25 cellular contexts compared by ENCODE assay signal in the genomic region with DNA sequence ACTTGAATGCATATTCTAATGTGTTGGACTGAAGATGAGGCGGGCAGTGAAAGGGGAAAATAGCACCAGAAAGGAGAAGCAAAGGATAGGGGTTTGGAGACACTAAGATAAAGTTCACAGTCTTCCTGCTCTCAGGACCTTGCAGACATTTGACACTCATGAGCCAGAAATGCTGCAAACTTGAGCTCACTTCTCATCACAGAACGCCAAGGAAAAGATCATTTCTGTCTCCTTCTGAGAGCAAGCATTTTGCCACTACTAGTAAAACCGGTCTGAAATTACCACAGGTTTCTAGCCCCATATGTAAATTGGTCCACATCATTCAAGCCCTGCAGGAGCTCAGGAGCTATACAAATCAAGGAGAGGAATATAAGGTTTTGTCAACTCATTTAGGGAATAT. TPM values are rescaled to one million over a fixed set of nuclear protein-coding genes. Genes with fewer than 3 reads are reported as not detected.
DNase-seq lines count a peak whose midpoint lies in the region; ATAC-seq and TF ChIP-seq lines count a peak whose summit lies in the region.
"Had no signal": no experiment of that assay in that cellular context is flagged by ENCODE, and none has a peak within 500 bp of the region (broad histone marks: within the 10 kb centered on the region; RNA-seq: fewer than 3 reads in every experiment).

No MANE protein-coding gene starts in this region.

- no peaks in the 10 kb centered on the region for H3K9me3 Mint-ChIP-seq in activated CD8-positive, alpha-beta T cell treated with anti-CD3 and anti-CD28 coated beads, Interleukin-2, amount 10 ng/mL, durations not matched to agents 7 days and 5 days (ENCODE audit: insufficient read depth)
- no peaks in the 10 kb centered on the region for H3K9me3 Mint-ChIP-seq in activated CD8-positive, alpha-beta T cell treated with anti-CD3 and anti-CD28 coated beads for 36 hours
- no peaks in the 10 kb centered on the region for H3K9me3 Mint-ChIP-seq in type B pancreatic cell
- H3K9me3 Mint-ChIP-seq: CD14-positive monocyte; CD4-positive, alpha-beta T cell; CD8-positive, alpha-beta memory T cell had no signal

- no peak overlapping the region for H2BK5ac ChIP-seq in trophoblast cell (ENCODE audit: low read depth, low read length, poor library complexity)

- peak; percentile 12 for DNase-seq in activated CD8-positive, alpha-beta T cell treated with anti-CD3 and anti-CD28 coated beads, Interleukin-2, amount 10 ng/mL, durations not matched to agents 7 days and 5 days
- DNase-seq in activated CD8-positive, alpha-beta T cell treated with anti-CD3 and anti-CD28 coated beads for 36 hours: no peak
- peak; percentile 32 for DNase-seq in ecto neural progenitor cell (ENCODE audit: low spot score)
- DNase-seq in epithelial cell of esophagus (ENCODE audit: low read depth): peak; percentile 30
- DNase-seq in trophoblast cell: peak; percentile 68 to 92
- DNase-seq in type B pancreatic cell (ENCODE audit: extremely low spot score, unreplicated experiment): no peak
- DNase-seq in MV-4-11 (lab: John Stamatoyannopoulos, UW): no peak
- no peak for DNase-seq in NCI-H2029 treated with DMSO at 0.1 percent for 48 hours (lab: John Stamatoyannopoulos, UW)
- DNase-seq: 8988T; ACHN; AML-193; BE2C; CD4-positive, alpha-beta T cell; CD8-positive, alpha-beta memory T cell; DMS 273 treated with DMSO at 0.1 percent for 48 hours; DMS79; EL; GDM1; GOT3; H7; HCEC 1CT had no signal

- H3K4me1 Mint-ChIP-seq in activated CD8-positive, alpha-beta T cell treated with anti-CD3 and anti-CD28 coated beads, Interleukin-2, amount 10 ng/mL, durations not matched to agents 7 days and 5 days (ENCODE audit: low read depth): no peaks in the 10 kb centered on the region
- H3K4me1 Mint-ChIP-seq in activated CD8-positive, alpha-beta T cell treated with anti-CD3 and anti-CD28 coated beads for 36 hours (ENCODE audit: low read depth): no peaks in the 10 kb centered on the region
- H3K4me1 Mint-ChIP-seq in type B pancreatic cell (ENCODE audit: unreplicated experiment): peaks cover 4% of the 10 kb centered on the region

- no peaks in the 10 kb centered on the region for H3K36me3 Mint-ChIP-seq in activated CD8-positive, alpha-beta T cell treated with anti-CD3 and anti-CD28 coated beads, Interleukin-2, amount 10 ng/mL, durations not matched to agents 7 days and 5 days (ENCODE audit: low read depth)
- H3K36me3 Mint-ChIP-seq in activated CD8-positive, alpha-beta T cell treated with anti-CD3 and anti-CD28 coated beads for 36 hours (ENCODE audit: low read depth): no peaks in the 10 kb centered on the region
- no peaks in the 10 kb centered on the region for H3K36me3 Mint-ChIP-seq in type B pancreatic cell
- H3K36me3 Mint-ChIP-seq: CD14-positive monocyte; CD8-positive, alpha-beta memory T cell had no signal

- H3K23ac ChIP-seq in trophoblast cell (ENCODE audit: low read length): no peak overlapping the region

- no peak overlapping the region for H4K12ac ChIP-seq in trophoblast cell (ENCODE audit: low read depth, low read length)

- H2BK120ac ChIP-seq in trophoblast cell (ENCODE audit: insufficient read depth, low read length, poor library complexity): no peak overlapping the region

- H3K9ac ChIP-seq in trophoblast cell (ENCODE audit: low read length): no peak overlapping the region
- H3K9ac ChIP-seq: BLaER1 treated with 17β-estradiol and CSF1 and Interleukin-3, amounts not matched to agents 10 nM and 100 nM had no signal

- H3K36me3 ChIP-seq in trophoblast cell (ENCODE audit: control insufficient read depth in 1 of 2, insufficient read depth in 2 of 2, low read length in 2 of 2): peaks cover 0 to 2% of the 10 kb centered on the region in 2 experiments
- H3K36me3 ChIP-seq: BE2C; BLaER1 treated with 17β-estradiol and CSF1 and Interleukin-3, amounts not matched to agents 10 nM and 100 nM had no signal

- no peak overlapping the region for H3K27ac Mint-ChIP-seq in activated CD8-positive, alpha-beta T cell treated with anti-CD3 and anti-CD28 coated beads, Interleukin-2, amount 10 ng/mL, durations not matched to agents 7 days and 5 days
- H3K27ac Mint-ChIP-seq in activated CD8-positive, alpha-beta T cell treated with anti-CD3 and anti-CD28 coated beads for 36 hours: no peak overlapping the region
- H3K27ac Mint-ChIP-seq in type B pancreatic cell: no peak overlapping the region
- H3K27ac Mint-ChIP-seq: CD14-positive monocyte; CD4-positive, alpha-beta T cell; CD8-positive, alpha-beta memory T cell had no signal

- no peaks in the 10 kb centered on the region for H3K27me3 ChIP-seq in trophoblast cell (ENCODE audit: insufficient read depth, low read length)
- H3K27me3 ChIP-seq: BLaER1 treated with 17β-estradiol and CSF1 and Interleukin-3, amounts not matched to agents 10 nM and 100 nM had no signal

- no peak overlapping the region for H4K8ac ChIP-seq in trophoblast cell (ENCODE audit: low read depth, low read length)

- peaks cover 3% of the 10 kb centered on the region for H3K27me3 Mint-ChIP-seq in activated CD8-positive, alpha-beta T cell treated with anti-CD3 and anti-CD28 coated beads, Interleukin-2, amount 10 ng/mL, durations not matched to agents 7 days and 5 days (ENCODE audit: low read depth)
- no peaks in the 10 kb centered on the region for H3K27me3 Mint-ChIP-seq in activated CD8-positive, alpha-beta T cell treated with anti-CD3 and anti-CD28 coated beads for 36 hours
- peaks cover 8% of the 10 kb centered on the region for H3K27me3 Mint-ChIP-seq in type B pancreatic cell

- no peaks in the 10 kb centered on the region for H3K4me1 ChIP-seq in trophoblast cell (ENCODE audit: control insufficient read depth in 1 of 2, insufficient read depth in 2 of 2, low read length in 2 of 2)
- H3K4me1 ChIP-seq: A549; BE2C; BLaER1 treated with 17β-estradiol and CSF1 and Interleukin-3, amounts not matched to agents 10 nM and 100 nM had no signal

- H3K79me1 ChIP-seq in trophoblast cell (ENCODE audit: low read length): no peaks in the 10 kb centered on the region

- no peak overlapping the region for H3K27ac ChIP-seq in trophoblast cell (ENCODE audit: low read depth, low read length)
- H3K27ac ChIP-seq: A549; BLaER1 treated with 17β-estradiol and CSF1 and Interleukin-3, amounts not matched to agents 10 nM and 100 nM had no signal

- H3K4me3 ChIP-seq in epithelial cell of esophagus (ENCODE audit: low read length): no peak overlapping the region
- H3K4me3 ChIP-seq in trophoblast cell (ENCODE audit: low read depth, low read length): no peak overlapping the region
- H3K4me3 ChIP-seq: A549; BLaER1 treated with 17β-estradiol and CSF1 and Interleukin-3, amounts not matched to agents 10 nM and 100 nM; GM12878 had no signal

- TF ChIP-seq CTCF in activated CD8-positive, alpha-beta T cell treated with anti-CD3 and anti-CD28 coated beads for 36 hours (IDR thresholded peaks at IDR 0.05): no peak
- TF ChIP-seq CTCF in epithelial cell of esophagus (IDR thresholded peaks at IDR 0.05; ENCODE audit: insufficient read depth, low read depth, low read length, missing control alignments) (no peak), type B pancreatic cell (conservative IDR thresholded peaks at IDR 0.05) (no peak)

- intact Hi-C loops in activated CD8-positive, alpha-beta T cell treated with anti-CD3 and anti-CD28 coated beads for 36 hours (cut with micrococcal nuclease): loop anchor here (2.0 to 10.0 kb wide), 2 partner anchors 49 to 295 kb away; no protein-coding TSS in a partner anchor

- H3K79me2 ChIP-seq in trophoblast cell (ENCODE audit: control insufficient read depth, insufficient read depth, low read length, poor library complexity): no peaks in the 10 kb centered on the region

- no peak overlapping the region for H3K4ac ChIP-seq in trophoblast cell (ENCODE audit: low read depth, low read length)

- no peak overlapping the region for H3K14ac ChIP-seq in trophoblast cell (ENCODE audit: low read length)

- no peak overlapping the region for H2AK5ac ChIP-seq in trophoblast cell (ENCODE audit: low read length)

- H3K4me2 ChIP-seq in trophoblast cell (ENCODE audit: low read length): no peak overlapping the region
- H3K4me2 ChIP-seq: A549; BLaER1 treated with 17β-estradiol and CSF1 and Interleukin-3, amounts not matched to agents 10 nM and 100 nM had no signal

- WGBS in trophoblast cell (ENCODE audit: extremely low coverage, insufficient coverage, insufficient read length): no CpG with 5 or more reads among the region's 3 CpGs

- H2AFZ ChIP-seq in trophoblast cell (ENCODE audit: insufficient read depth, low read length, poor library complexity): no peak overlapping the region

- no peak overlapping the region for H4K91ac ChIP-seq in trophoblast cell (ENCODE audit: low read depth, low read length)

- CTCF ChIA-PET in activated CD8-positive, alpha-beta T cell treated with anti-CD3 and anti-CD28 coated beads, Interleukin-2, amount 10 ng/mL, durations not matched to agents 7 days and 5 days (lab: Charles Lee): interaction anchor here (0.9 to 5.9 kb wide), 14 partner anchors 7 to 295 kb away, joined by 3 to 141 read pairs (median 8); no protein-coding TSS in a partner anchor
- CTCF ChIA-PET in activated CD8-positive, alpha-beta T cell treated with anti-CD3 and anti-CD28 coated beads for 36 hours (lab: Charles Lee): interaction anchor here (0.6 to 10.9 kb wide), 20 partner anchors 8 to 297 kb away, joined by 3 to 274 read pairs (median 6); no protein-coding TSS in a partner anchor

- H3K18ac ChIP-seq in trophoblast cell (ENCODE audit: low read length): no peak overlapping the region

- ATAC-seq in activated CD8-positive, alpha-beta T cell treated with anti-CD3 and anti-CD28 coated beads, Interleukin-2, amount 10 ng/mL, durations not matched to agents 7 days and 5 days: no peak
- no peak for ATAC-seq in activated CD8-positive, alpha-beta T cell treated with anti-CD3 and anti-CD28 coated beads for 36 hours

- H3K9me3 ChIP-seq in trophoblast cell (ENCODE audit: insufficient read depth, low read depth, low read length): no peaks in the 10 kb centered on the region
- H3K9me3 ChIP-seq: A549; BE2C; BLaER1 treated with 17β-estradiol and CSF1 and Interleukin-3, amounts not matched to agents 10 nM and 100 nM had no signal

- no peak overlapping the region for H3K4me3 Mint-ChIP-seq in activated CD8-positive, alpha-beta T cell treated with anti-CD3 and anti-CD28 coated beads, Interleukin-2, amount 10 ng/mL, durations not matched to agents 7 days and 5 days
- H3K4me3 Mint-ChIP-seq in activated CD8-positive, alpha-beta T cell treated with anti-CD3 and anti-CD28 coated beads for 36 hours: no peak overlapping the region
- no peak overlapping the region for H3K4me3 Mint-ChIP-seq in type B pancreatic cell
- H3K4me3 Mint-ChIP-seq: CD14-positive monocyte; CD4-positive, alpha-beta T cell; CD8-positive, alpha-beta memory T cell had no signal

- POLR2A ChIA-PET in activated CD8-positive, alpha-beta T cell treated with anti-CD3 and anti-CD28 coated beads, Interleukin-2, amount 10 ng/mL, durations not matched to agents 7 days and 5 days (lab: Charles Lee): no interaction called here
- POLR2A ChIA-PET in activated CD8-positive, alpha-beta T cell treated with anti-CD3 and anti-CD28 coated beads for 36 hours (lab: Charles Lee): interaction anchor here (0.8 kb wide), 1 partner anchor 25 kb away, joined by 3 read pairs; no protein-coding TSS in a partner anchor

- H2BK12ac ChIP-seq in trophoblast cell (ENCODE audit: low read length): no peak overlapping the region

RNA-seq across cellular contexts. Expression of a gene that starts 44.6 kb away (rescaled TPM):
- total RNA-seq in activated CD8-positive, alpha-beta T cell treated with anti-CD3 and anti-CD28 coated beads, Interleukin-2, amount 10 ng/mL, durations not matched to agents 7 days and 5 days: not detected
- not detected for total RNA-seq in activated CD8-positive, alpha-beta T cell treated with anti-CD3 and anti-CD28 coated beads for 36 hours
- 0.99 and 1.2 TPM in 2 replicates for polyA plus RNA-seq in trophoblast cell (2013)
- 2.6 and 3.3 TPM in 2 replicates for total RNA-seq in type B pancreatic cell (ENCODE audit: low replicate concordance)
- total RNA-seq: CD4-positive, alpha-beta T cell; CD8-positive, alpha-beta memory T cell; GM12878 had no signal
- polyA plus RNA-seq: A549; CD14-positive monocyte; CD8-positive, alpha-beta memory T cell; GM12878 had no signal

Comparison
In these comparisons a context has a peak if more than half of its experiments do, and no peak if none do; other contexts are left out.
1. DNase-seq: peak in activated CD8-positive, alpha-beta T cell treated with anti-CD3 and anti-CD28 coated beads, Interleukin-2, amount 10 ng/mL, durations not matched to agents 7 days and 5 days (single experiment), ecto neural progenitor cell (single experiment), epithelial cell of esophagus (single experiment) and trophoblast cell (2 of 2); none in activated CD8-positive, alpha-beta T cell treated with anti-CD3 and anti-CD28 coated beads for 36 hours (single experiment), type B pancreatic cell (single experiment), MV-4-11 (single experiment) and NCI-H2029 treated with DMSO at 0.1 percent for 48 hours (single experiment).